Comparison of ENCODE assay signal across 15 cellular contexts in the genomic region with DNA sequence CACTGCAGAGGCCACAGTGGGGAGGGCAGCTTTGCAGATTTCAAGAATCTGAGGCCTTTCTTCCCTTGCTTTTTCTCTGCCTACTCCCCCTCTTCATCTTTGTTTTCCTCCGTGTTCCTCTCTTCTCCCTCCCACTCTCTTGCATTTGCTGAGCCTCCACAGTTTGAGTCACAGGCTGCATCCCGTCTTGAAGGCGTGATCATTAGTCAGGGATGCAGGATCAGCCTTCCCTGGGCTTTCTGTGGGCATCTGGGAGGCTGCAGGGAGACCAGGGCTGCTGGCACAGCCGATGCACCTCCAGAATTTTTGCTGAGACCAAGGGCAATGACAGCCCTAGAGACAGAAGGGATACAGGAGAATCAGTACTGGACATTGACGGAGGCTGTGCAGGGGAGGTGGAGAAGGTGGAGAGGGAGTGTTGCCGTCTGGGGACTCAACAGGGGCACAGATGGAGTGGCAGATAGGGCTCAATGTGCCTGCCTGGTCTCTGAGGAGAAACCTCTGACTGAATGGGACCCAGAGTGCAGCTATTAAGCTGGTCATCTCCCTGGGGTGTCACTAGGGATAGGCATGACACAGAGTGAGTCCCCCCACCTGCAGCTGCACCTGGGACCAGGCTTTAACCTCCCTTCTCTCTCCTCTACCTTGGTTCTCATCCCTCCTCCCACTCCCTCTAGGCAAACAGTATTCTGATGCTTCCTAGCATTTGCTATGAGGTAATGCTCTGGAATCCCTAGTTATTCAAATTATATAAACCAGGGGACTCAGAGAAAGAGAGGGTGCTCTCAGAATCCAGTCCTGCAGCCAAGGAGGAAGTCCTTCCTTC. TPM values are rescaled to one million over a fixed set of nuclear protein-coding genes. Genes with fewer than 3 reads are reported as not detected.
A peak's percentile ranks its signal among the peaks of the same experiment; 100 is the strongest.
DNase-seq lines count a peak whose midpoint lies in the region; ATAC-seq and TF ChIP-seq lines count a peak whose summit lies in the region.
"Had no signal": no experiment of that assay in that cellular context is flagged by ENCODE, and none has a peak within 500 bp of the region (broad histone marks: within the 10 kb centered on the region; RNA-seq: fewer than 3 reads in every experiment).

No MANE protein-coding gene starts in this region.

- ATAC-seq in SK-N-SH treated with all-trans-retinoic acid at 6 μM for 48 hours (peak; percentile 77), HG03432 (IDR thresholded peaks at IDR 0.05; ENCODE audit: unreplicated experiment) (no peak)
- ATAC-seq: left lobe of liver had no signal

- in situ Hi-C loops in G401 (cut with HindIII; ENCODE audit: low sequenced_read_pairs), result no loop called here

- DNase-seq in G401 (ENCODE audit: low spot score), result peak; percentile 19
- peak; percentile 7 for DNase-seq in fibroblast of peridontal ligament (ENCODE audit: extremely low read depth)
- peak; percentile 79 for DNase-seq in putamen (ENCODE audit: low spot score)
- DNase-seq in iPS-NIHi11 (ENCODE audit: low spot score), result no peak
- no peak for DNase-seq in DMS53 (lab: John Stamatoyannopoulos, UW)
- DNase-seq in DMS 273 (lab: John Stamatoyannopoulos, UW; ENCODE audit: unreplicated experiment), result no peak
- DNase-seq: activated T-cell treated with anti-CD3 and anti-CD28 coated beads for 4 hours, adrenal gland, heart right ventricle, Kasumi-1, naive B cell, NCI-H2107 had no signal

TF ChIP-seq in SK-N-SH treated with all-trans-retinoic acid at 6 μM for 48 hours, 23 proteins besides CTCF, POLR2A, EP300 and RAD21:
- no peak for TF ChIP-seq TOX (CRISPR knock-in tag; IDR thresholded peaks at IDR 0.05; ENCODE audit: borderline replicate concordance)
- no peak for TF ChIP-seq ESRRG (CRISPR knock-in tag; IDR thresholded peaks at IDR 0.05)
- TF ChIP-seq TCF4 (CRISPR knock-in tag; IDR thresholded peaks at IDR 0.05; ENCODE audit: borderline replicate concordance), result no peak
- TF ChIP-seq ZNF565 (CRISPR knock-in tag; conservative IDR thresholded peaks at IDR 0.05; ENCODE audit: low read depth), result no peak
- no peak for TF ChIP-seq GLIS3 (CRISPR knock-in tag; IDR thresholded peaks at IDR 0.05)
- no peak for TF ChIP-seq PPARA (CRISPR knock-in tag; IDR thresholded peaks at IDR 0.05; ENCODE audit: borderline replicate concordance)
- TF ChIP-seq BACH2 (CRISPR knock-in tag; IDR thresholded peaks at IDR 0.05; ENCODE audit: borderline replicate concordance), result no peak
- TF ChIP-seq, protein P1, sequence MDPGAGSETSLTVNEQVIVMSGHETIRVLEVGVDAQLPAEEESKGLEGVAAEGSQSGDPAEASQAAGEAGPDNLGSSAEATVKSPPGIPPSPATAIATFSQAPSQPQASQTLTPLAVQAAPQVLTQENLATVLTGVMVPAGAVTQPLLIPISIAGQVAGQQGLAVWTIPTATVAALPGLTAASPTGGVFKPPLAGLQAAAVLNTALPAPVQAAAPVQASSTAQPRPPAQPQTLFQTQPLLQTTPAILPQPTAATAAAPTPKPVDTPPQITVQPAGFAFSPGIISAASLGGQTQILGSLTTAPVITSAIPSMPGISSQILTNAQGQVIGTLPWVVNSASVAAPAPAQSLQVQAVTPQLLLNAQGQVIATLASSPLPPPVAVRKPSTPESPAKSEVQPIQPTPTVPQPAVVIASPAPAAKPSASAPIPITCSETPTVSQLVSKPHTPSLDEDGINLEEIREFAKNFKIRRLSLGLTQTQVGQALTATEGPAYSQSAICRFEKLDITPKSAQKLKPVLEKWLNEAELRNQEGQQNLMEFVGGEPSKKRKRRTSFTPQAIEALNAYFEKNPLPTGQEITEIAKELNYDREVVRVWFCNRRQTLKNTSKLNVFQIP (CRISPR knock-in tag; IDR thresholded peaks at IDR 0.05; ENCODE audit: borderline replicate concordance, low read depth), result no peak
- TF ChIP-seq ARNTL (CRISPR knock-in tag; IDR thresholded peaks at IDR 0.05; ENCODE audit: borderline replicate concordance, low read depth), result no peak
- TF ChIP-seq ZC3H10 (CRISPR knock-in tag; IDR thresholded peaks at IDR 0.05), result no peak
- TF ChIP-seq ZNF8 (CRISPR knock-in tag; IDR thresholded peaks at IDR 0.05), result no peak
- TF ChIP-seq ZNF70 (CRISPR knock-in tag; IDR thresholded peaks at IDR 0.05), result no peak
- TF ChIP-seq OSR1 (CRISPR knock-in tag; IDR thresholded peaks at IDR 0.05), result no peak
- no peak for TF ChIP-seq CSDC2 (CRISPR knock-in tag; IDR thresholded peaks at IDR 0.05)
- TF ChIP-seq RARB (CRISPR knock-in tag; IDR thresholded peaks at IDR 0.05), result no peak
- TF ChIP-seq ZFP30 (CRISPR knock-in tag; IDR thresholded peaks at IDR 0.05), result no peak

RNA-seq across cellular contexts. Expression of gene DNAJC27, which starts 29.0 kb away (rescaled TPM):
- 6.5 and 9.8 TPM in 2 replicates for total RNA-seq in G401 (2014; rRNA removed; shearing (Covaris generic))

RNA-seq across cellular contexts. Expression of gene EFR3B, which starts 41.2 kb away (rescaled TPM):
- total RNA-seq in G401 (2014; rRNA removed; shearing (Covaris generic)), result 0.18 and 0.37 TPM in 2 replicates

Comparison
In these comparisons a context has a peak if more than half of its experiments do, and no peak if none do; other contexts are left out.
1. DNase-seq: peak in G401 (single experiment), fibroblast of peridontal ligament (single experiment) and putamen (single experiment); none in iPS-NIHi11 (single experiment), DMS53 (single experiment) and DMS 273 (single experiment).